Comparison of ENCODE assay signal across 14 cellular contexts in the genomic region with DNA sequence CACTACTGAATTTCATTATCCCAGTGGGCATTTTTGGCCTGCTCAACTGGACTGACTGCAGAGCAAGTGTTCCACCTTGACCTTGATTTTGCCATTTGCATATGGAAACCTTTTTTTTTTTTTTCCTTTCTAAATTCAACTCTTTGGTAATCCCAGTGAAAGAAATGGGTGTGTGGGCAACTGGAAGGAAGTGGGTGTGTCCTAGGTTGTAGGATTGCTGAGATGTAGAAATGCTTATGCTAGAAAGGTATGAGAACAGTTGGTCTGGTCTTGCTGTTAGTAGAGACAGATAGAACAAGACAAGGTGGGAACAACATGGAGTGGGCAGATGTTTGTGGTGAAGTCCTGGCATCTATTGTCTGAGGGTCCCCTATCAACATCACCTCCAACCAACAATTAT. TPM values are rescaled to one million over a fixed set of nuclear protein-coding genes. Genes with fewer than 3 reads are reported as not detected.
DNase-seq lines count a peak whose midpoint lies in the region; ATAC-seq and TF ChIP-seq lines count a peak whose summit lies in the region.
"Had no signal": no experiment of that assay in that cellular context is flagged by ENCODE, and none has a peak within 500 bp of the region (broad histone marks: within the 10 kb centered on the region; RNA-seq: fewer than 3 reads in every experiment).

No MANE protein-coding gene starts in this region.

- no peak overlapping the region for H2AFZ ChIP-seq in smooth muscle cell (ENCODE audit: low read depth)

- no peaks in the 10 kb centered on the region for H3K9me3 ChIP-seq in smooth muscle cell (replicated peaks; ENCODE audit: low read depth)
- H3K9me3 ChIP-seq: transverse colon had no signal

- no peak for DNase-seq in activated CD8-positive, alpha-beta memory T cell treated with anti-CD3 and anti-CD28 coated beads, Interleukin-2, amount 10 ng/mL, durations not matched to agents 7 days and 5 days
- DNase-seq in activated CD8-positive, alpha-beta memory T cell treated with anti-CD3 and anti-CD28 coated beads, Interleukin-2, amount 50 U/mL, for 4 hours = no peak
- peak; percentile 58 for DNase-seq in RPMI8226
- DNase-seq in smooth muscle cell (lab: John Stamatoyannopoulos, UW; ENCODE audit: unreplicated experiment) = no peak
- DNase-seq in HK-2 (ENCODE audit: unreplicated experiment) = no peak
- no peak for DNase-seq in GDM1 (lab: John Stamatoyannopoulos, UW)
- DNase-seq: dermis blood vessel endothelial cell, DMS153, NCI-H1417 treated with DMSO at 0.1 percent for 48 hours, NCI-H446, posterior cingulate gyrus, transverse colon had no signal

- peaks cover 2% of the 10 kb centered on the region for H3K9me3 Mint-ChIP-seq in activated CD8-positive, alpha-beta memory T cell treated with anti-CD3 and anti-CD28 coated beads, Interleukin-2, amount 10 ng/mL, durations not matched to agents 7 days and 5 days (ENCODE audit: low read depth)
- no peaks in the 10 kb centered on the region for H3K9me3 Mint-ChIP-seq in dendritic cell treated with granulocyte-macrophage colony-stimulating factor and Interleukin-4, amounts not matched to agents 40 ng/mL and 50 ng/mL, for 4 days

- no peaks in the 10 kb centered on the region for H4K20me1 ChIP-seq in smooth muscle cell (ENCODE audit: low read depth)

- peaks cover 61% of the 10 kb centered on the region for H3K4me1 Mint-ChIP-seq in activated CD8-positive, alpha-beta memory T cell treated with anti-CD3 and anti-CD28 coated beads, Interleukin-2, amount 10 ng/mL, durations not matched to agents 7 days and 5 days
- peaks cover 39% of the 10 kb centered on the region for H3K4me1 Mint-ChIP-seq in dendritic cell treated with granulocyte-macrophage colony-stimulating factor and Interleukin-4, amounts not matched to agents 40 ng/mL and 50 ng/mL, for 4 days (ENCODE audit: low read depth)

- peaks cover 8% of the 10 kb centered on the region for H3F3A ChIP-seq in smooth muscle cell (ENCODE audit: low read depth)

- peaks cover 12% of the 10 kb centered on the region for H3K36me3 Mint-ChIP-seq in activated CD8-positive, alpha-beta memory T cell treated with anti-CD3 and anti-CD28 coated beads, Interleukin-2, amount 10 ng/mL, durations not matched to agents 7 days and 5 days
- no peaks in the 10 kb centered on the region for H3K36me3 Mint-ChIP-seq in dendritic cell treated with granulocyte-macrophage colony-stimulating factor and Interleukin-4, amounts not matched to agents 40 ng/mL and 50 ng/mL, for 4 days (ENCODE audit: low read depth)

- no peak for ATAC-seq in activated CD8-positive, alpha-beta memory T cell treated with anti-CD3 and anti-CD28 coated beads, Interleukin-2, amount 10 ng/mL, durations not matched to agents 7 days and 5 days
- ATAC-seq in GM21786 (IDR thresholded peaks at IDR 0.05; ENCODE audit: unreplicated experiment) = no peak

- peak overlapping the region; percentile 10 for H3K4me3 Mint-ChIP-seq in activated CD8-positive, alpha-beta memory T cell treated with anti-CD3 and anti-CD28 coated beads, Interleukin-2, amount 10 ng/mL, durations not matched to agents 7 days and 5 days
- no peak overlapping the region for H3K4me3 Mint-ChIP-seq in dendritic cell treated with granulocyte-macrophage colony-stimulating factor and Interleukin-4, amounts not matched to agents 40 ng/mL and 50 ng/mL, for 4 days

- intact Hi-C loops in dendritic cell treated with granulocyte-macrophage colony-stimulating factor and Interleukin-4, amounts not matched to agents 40 ng/mL and 50 ng/mL, for 4 days (cut with micrococcal nuclease) = loop anchor here (10.0 kb wide), 2 partner anchors 117 to 467 kb away; no protein-coding TSS in a partner anchor

- peak overlapping the region; percentile 93 for H3K27ac Mint-ChIP-seq in activated CD8-positive, alpha-beta memory T cell treated with anti-CD3 and anti-CD28 coated beads, Interleukin-2, amount 10 ng/mL, durations not matched to agents 7 days and 5 days
- peak overlapping the region; percentile 84 for H3K27ac Mint-ChIP-seq in dendritic cell treated with granulocyte-macrophage colony-stimulating factor and Interleukin-4, amounts not matched to agents 40 ng/mL and 50 ng/mL, for 4 days

- peaks cover 5% of the 10 kb centered on the region for H3K27me3 Mint-ChIP-seq in activated CD8-positive, alpha-beta memory T cell treated with anti-CD3 and anti-CD28 coated beads, Interleukin-2, amount 10 ng/mL, durations not matched to agents 7 days and 5 days
- peaks cover 1% of the 10 kb centered on the region for H3K27me3 Mint-ChIP-seq in dendritic cell treated with granulocyte-macrophage colony-stimulating factor and Interleukin-4, amounts not matched to agents 40 ng/mL and 50 ng/mL, for 4 days

- H3K79me2 ChIP-seq in smooth muscle cell (ENCODE audit: low read depth) = no peaks in the 10 kb centered on the region

- H3K4me3 ChIP-seq in smooth muscle cell = no peak overlapping the region
- H3K4me3 ChIP-seq: transverse colon had no signal

- H3K27me3 ChIP-seq in smooth muscle cell (ENCODE audit: low read depth) = no peaks in the 10 kb centered on the region
- H3K27me3 ChIP-seq: transverse colon had no signal

- TF ChIP-seq CTCF in smooth muscle cell (IDR thresholded peaks at IDR 0.05; ENCODE audit: borderline replicate concordance, insufficient read depth, poor library complexity, severe bottlenecking) = no peak

- H3K27ac ChIP-seq in smooth muscle cell (ENCODE audit: low read depth) = peak overlapping the region; percentile 77
- H3K27ac ChIP-seq: transverse colon had no signal

- H3K9ac ChIP-seq in smooth muscle cell (ENCODE audit: low read depth) = no peak overlapping the region

- H3K4me1 ChIP-seq in smooth muscle cell (ENCODE audit: low read depth) = no peaks in the 10 kb centered on the region
- H3K4me1 ChIP-seq: transverse colon had no signal

- CTCF ChIA-PET in activated CD8-positive, alpha-beta memory T cell treated with anti-CD3 and anti-CD28 coated beads, Interleukin-2, amount 10 ng/mL, durations not matched to agents 7 days and 5 days (lab: Charles Lee) = interaction anchor here (1.2 to 7.0 kb wide), 4 partner anchors 51 to 181 kb away, joined by 3 to 38 read pairs (median 4); no protein-coding TSS in a partner anchor

- H3K36me3 ChIP-seq in smooth muscle cell (ENCODE audit: low read depth) = no peaks in the 10 kb centered on the region
- H3K36me3 ChIP-seq: transverse colon had no signal

- peak overlapping the region; percentile 12 for H3K4me2 ChIP-seq in smooth muscle cell

RNA-seq across cellular contexts. Expression of gene IL12B, which starts 7.9 kb away (rescaled TPM):
- under 1 TPM in 1 of 2 experiments, not detected in 1; 0.07 TPM for total RNA-seq in activated CD8-positive, alpha-beta memory T cell treated with anti-CD3 and anti-CD28 coated beads, Interleukin-2, amount 10 ng/mL, durations not matched to agents 7 days and 5 days
- not detected in 2 replicates for total RNA-seq in smooth muscle cell
- polyA plus RNA-seq in smooth muscle cell = not detected in 2 replicates
- total RNA-seq: dermis blood vessel endothelial cell, transverse colon had no signal
